8 cellular contexts compared by ENCODE assay signal in the genomic region with DNA sequence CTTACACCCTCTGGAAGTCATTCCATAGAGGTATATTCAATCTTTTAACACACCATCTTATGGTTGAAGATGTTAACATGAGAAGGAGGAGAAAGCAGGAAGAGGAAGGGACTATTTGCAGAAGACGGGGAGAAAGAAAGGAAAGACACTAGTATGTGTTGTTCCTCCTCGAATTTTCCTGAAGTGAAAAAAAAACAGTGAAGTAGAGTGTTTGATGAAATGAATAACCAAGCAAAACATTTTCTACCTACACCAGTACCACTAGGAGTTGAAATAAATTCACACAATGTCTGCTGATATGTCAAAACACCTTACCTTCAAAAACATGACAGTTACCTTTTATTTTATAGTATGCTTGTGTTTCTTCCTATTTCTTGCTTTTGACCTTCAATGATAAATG. TPM values are rescaled to one million over a fixed set of nuclear protein-coding genes. Genes with fewer than 3 reads are reported as not detected.
DNase-seq lines count a peak whose midpoint lies in the region; ATAC-seq and TF ChIP-seq lines count a peak whose summit lies in the region.

No MANE protein-coding gene starts in this region.

- H3K36me3 ChIP-seq in spleen (peaks cover 0 to 50% (median 5%) of the 10 kb centered on the region in 6 donors), body of pancreas (replicated peaks in 1 of 2; ENCODE audit: insufficient read depth in 1 of 2, low read depth in 2 of 2) (no peaks in the 10 kb centered on the region)

- DNase-seq in activated CD4-positive, alpha-beta T cell treated with anti-CD3 and anti-CD28 coated beads for 36 hours: no peak
- no peak for DNase-seq in activated CD4-positive, alpha-beta T cell treated with anti-CD3 and anti-CD28 coated beads, Interleukin-2, amount 50 U/mL, for 1 hour
- no peak for DNase-seq in WTC11 (ENCODE audit: low spot score)
- DNase-seq in foreskin fibroblast: no peak
- no peak for DNase-seq in spleen
- DNase-seq in SW 1271 (lab: John Stamatoyannopoulos, UW): no peak
- DNase-seq in GM20000 (ENCODE audit: low spot score): no peak
- DNase-seq in body of pancreas: no peak

- POLR2A ChIA-PET in activated CD4-positive, alpha-beta T cell treated with anti-CD3 and anti-CD28 coated beads for 36 hours (lab: Charles Lee): no interaction called here
- POLR2A ChIA-PET in WTC11 (lab: Charles Lee): no interaction called here

- TF ChIP-seq POLR2A in spleen (IDR thresholded peaks at IDR 0.05) (no peak), body of pancreas (IDR thresholded peaks at IDR 0.05) (no peak)

- peaks cover 52% of the 10 kb centered on the region for H3K36me3 Mint-ChIP-seq in activated CD4-positive, alpha-beta T cell treated with anti-CD3 and anti-CD28 coated beads for 36 hours (ENCODE audit: low read depth)
- H3K36me3 Mint-ChIP-seq in WTC11: peaks cover 42% of the 10 kb centered on the region

- WGBS in spleen, 5 donors: 27 to 47% (median 30%) methylated on average over 2 of the region's 2 CpGs
- WGBS in body of pancreas, 2 donors: 39 to 45% methylated on average over 2 of the region's 2 CpGs

- H3K4me1 Mint-ChIP-seq in activated CD4-positive, alpha-beta T cell treated with anti-CD3 and anti-CD28 coated beads for 36 hours: peaks cover 47% of the 10 kb centered on the region
- peaks cover 55% of the 10 kb centered on the region for H3K4me1 Mint-ChIP-seq in WTC11

- CTCF ChIA-PET in activated CD4-positive, alpha-beta T cell treated with anti-CD3 and anti-CD28 coated beads for 36 hours (lab: Charles Lee): no interaction called here
- CTCF ChIA-PET in WTC11 (lab: Charles Lee): no interaction called here

- peak overlapping the region; percentile 94 for H3K4me3 Mint-ChIP-seq in activated CD4-positive, alpha-beta T cell treated with anti-CD3 and anti-CD28 coated beads for 36 hours
- peak overlapping the region; percentile 99 for H3K4me3 Mint-ChIP-seq in WTC11

- H3K4me1 ChIP-seq in spleen (peaks cover 29 to 56% (median 48%) of the 10 kb centered on the region in 6 donors), body of pancreas (peaks cover 30% of the 10 kb centered on the region)

- ATAC-seq in activated CD4-positive, alpha-beta T cell treated with anti-CD3 and anti-CD28 coated beads for 36 hours: no peak
- ATAC-seq in WTC11 (no peak), body of pancreas (no peak)

- H3K9me3 Mint-ChIP-seq in activated CD4-positive, alpha-beta T cell treated with anti-CD3 and anti-CD28 coated beads for 36 hours (ENCODE audit: low read depth): no peaks in the 10 kb centered on the region
- H3K9me3 Mint-ChIP-seq in WTC11: no peaks in the 10 kb centered on the region

- peak overlapping the region in 6 of 8 donors; percentile 95 to 99 (median 98) for H3K27ac ChIP-seq in spleen
- H3K27ac ChIP-seq in body of pancreas: no peak overlapping the region

- H3K4me3 ChIP-seq in foreskin fibroblast (ENCODE audit: low read depth in 1 of 2, low read length in 2 of 2) (peak overlapping the region; percentile 76 to 84), spleen (peak overlapping the region in 6 of 8 donors; percentile 82 to 93 (median 88)), body of pancreas (no peak overlapping the region)

- TF ChIP-seq CTCF in WTC11 (IDR thresholded peaks at IDR 0.05): no peak
- TF ChIP-seq CTCF in foreskin fibroblast (IDR thresholded peaks at IDR 0.05; ENCODE audit: low read depth, low read length): no peak
- no peak for TF ChIP-seq CTCF in spleen (IDR thresholded peaks at IDR 0.05 in 8 of 11, conservative IDR thresholded peaks at IDR 0.05 in 3 of 11)
- TF ChIP-seq CTCF in GM20000 (IDR thresholded peaks at IDR 0.05; ENCODE audit: extremely low read depth, missing control alignments): no peak
- TF ChIP-seq CTCF in body of pancreas (IDR thresholded peaks at IDR 0.05): no peak

- intact Hi-C loops in activated CD4-positive, alpha-beta T cell treated with anti-CD3 and anti-CD28 coated beads for 36 hours (cut with DNase I, micrococcal nuclease): loop anchor here (5.0 to 10.0 kb wide), 5 partner anchors 65 to 1600 kb away; partner anchors contain the start of genes CCT2 (in 2 of the 2), FRS2 (in 1 of the 2), THAP2 (in 1 of the 2) and ZFC3H1 (in 1 of the 2)
- intact Hi-C loops in spleen (cut with DNase I; ENCODE audit: low total_unique reads): loop anchor here (10.0 kb wide), 1 partner anchor 113 kb away; no protein-coding TSS in a partner anchor
- intact Hi-C loops in body of pancreas (cut with DNase I): no loop called here

- H3K27me3 ChIP-seq in spleen (replicated peaks in 1 of 7) (no peaks in the 10 kb centered on the region), body of pancreas (no peaks in the 10 kb centered on the region)

- no peaks in the 10 kb centered on the region for H3K9me3 ChIP-seq in spleen
- no peaks in the 10 kb centered on the region for H3K9me3 ChIP-seq in body of pancreas

- peak overlapping the region; percentile 100 for H3K27ac Mint-ChIP-seq in activated CD4-positive, alpha-beta T cell treated with anti-CD3 and anti-CD28 coated beads for 36 hours
- peak overlapping the region; percentile 100 for H3K27ac Mint-ChIP-seq in WTC11

- no peaks in the 10 kb centered on the region for H3K27me3 Mint-ChIP-seq in activated CD4-positive, alpha-beta T cell treated with anti-CD3 and anti-CD28 coated beads for 36 hours
- H3K27me3 Mint-ChIP-seq in WTC11 (ENCODE audit: low read depth): no peaks in the 10 kb centered on the region

TF ChIP-seq in WTC11, 78 proteins besides CTCF, POLR2A, EP300 and RAD21:
- TF ChIP-seq TP53 (CRISPR knock-in tag; IDR thresholded peaks at IDR 0.05) (no peak), HMGA2 (CRISPR knock-in tag; IDR thresholded peaks at IDR 0.05) (no peak)
- TF ChIP-seq, protein P1, sequence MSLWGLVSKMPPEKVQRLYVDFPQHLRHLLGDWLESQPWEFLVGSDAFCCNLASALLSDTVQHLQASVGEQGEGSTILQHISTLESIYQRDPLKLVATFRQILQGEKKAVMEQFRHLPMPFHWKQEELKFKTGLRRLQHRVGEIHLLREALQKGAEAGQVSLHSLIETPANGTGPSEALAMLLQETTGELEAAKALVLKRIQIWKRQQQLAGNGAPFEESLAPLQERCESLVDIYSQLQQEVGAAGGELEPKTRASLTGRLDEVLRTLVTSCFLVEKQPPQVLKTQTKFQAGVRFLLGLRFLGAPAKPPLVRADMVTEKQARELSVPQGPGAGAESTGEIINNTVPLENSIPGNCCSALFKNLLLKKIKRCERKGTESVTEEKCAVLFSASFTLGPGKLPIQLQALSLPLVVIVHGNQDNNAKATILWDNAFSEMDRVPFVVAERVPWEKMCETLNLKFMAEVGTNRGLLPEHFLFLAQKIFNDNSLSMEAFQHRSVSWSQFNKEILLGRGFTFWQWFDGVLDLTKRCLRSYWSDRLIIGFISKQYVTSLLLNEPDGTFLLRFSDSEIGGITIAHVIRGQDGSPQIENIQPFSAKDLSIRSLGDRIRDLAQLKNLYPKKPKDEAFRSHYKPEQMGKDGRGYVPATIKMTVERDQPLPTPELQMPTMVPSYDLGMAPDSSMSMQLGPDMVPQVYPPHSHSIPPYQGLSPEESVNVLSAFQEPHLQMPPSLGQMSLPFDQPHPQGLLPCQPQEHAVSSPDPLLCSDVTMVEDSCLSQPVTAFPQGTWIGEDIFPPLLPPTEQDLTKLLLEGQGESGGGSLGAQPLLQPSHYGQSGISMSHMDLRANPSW (CRISPR knock-in tag; conservative IDR thresholded peaks at IDR 0.05; ENCODE audit: low read depth): no peak

RNA-seq across cellular contexts. Expression of gene CNOT2, which starts 1.4 kb away (rescaled TPM):
- total RNA-seq in activated CD4-positive, alpha-beta T cell treated with anti-CD3 and anti-CD28 coated beads for 36 hours: 10 to 100 TPM; 63.3 to 77.7 TPM
- 59.7 to 64.7 TPM (median 60.5 TPM) in 3 replicates for total RNA-seq in WTC11 (2021)
- 100 to 1,000 TPM in 4 of 7 donors, 10 to 100 TPM in 3; 87.2 to 212 (median 116) TPM for total RNA-seq in spleen
- polyA plus RNA-seq in spleen: 10 to 100 TPM; 27.4 to 38.5 (median 29.0) TPM
- total RNA-seq in body of pancreas: 10 to 100 TPM; 76.8 to 87.3 TPM

Comparison
In these comparisons a context has a peak if more than half of its experiments do, and no peak if none do; other contexts are left out.
1. H3K4me3 ChIP-seq: peak in foreskin fibroblast (2 of 2) and spleen (6 of 8); none in body of pancreas (0 of 2).
2. H3K27ac ChIP-seq: peak in spleen (6 of 8); none in body of pancreas (0 of 4).